Comparison of ENCODE assay signal across 1 cellular context in the genomic region with DNA sequence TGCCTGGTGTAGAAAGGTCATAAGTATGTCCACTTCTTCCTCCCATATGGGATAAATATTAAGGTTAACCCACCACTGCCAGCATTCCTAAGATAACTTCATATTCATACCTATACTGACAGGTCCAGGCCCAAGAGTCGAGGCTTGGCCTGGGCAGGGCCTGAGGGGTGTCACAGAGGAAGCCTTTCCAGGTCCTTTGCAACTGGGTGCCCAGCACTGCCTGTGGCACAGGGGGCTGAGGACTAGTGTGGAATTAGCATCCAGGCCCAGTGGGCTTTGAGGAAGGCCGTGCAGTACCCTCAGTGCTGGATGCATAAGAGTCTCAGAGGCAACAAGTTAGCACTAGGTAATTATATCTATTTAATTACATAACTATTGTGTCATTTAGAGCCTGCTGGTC.
TF ChIP-seq lines count a peak whose summit lies in the region.

No MANE protein-coding gene starts in this region.

TF ChIP-seq in H1, 55 proteins besides CTCF, POLR2A, EP300 and RAD21:
- no peak for TF ChIP-seq CHD1 (IDR thresholded peaks at IDR 0.05; ENCODE audit: low read depth, low read length)
- TF ChIP-seq TBP (IDR thresholded peaks at IDR 0.05; ENCODE audit: low read depth, low read length) = no peak
- TF ChIP-seq ATF2 (IDR thresholded peaks at IDR 0.05; ENCODE audit: low read length) = no peak
- TF ChIP-seq SIN3A (conservative IDR thresholded peaks at IDR 0.05 in 1 of 2, IDR thresholded peaks at IDR 0.05 in 1 of 2; ENCODE audit: low read depth in 1 of 2, low read length in 2 of 2) = no peak
- TF ChIP-seq CBX5 (IDR thresholded peaks at IDR 0.05; ENCODE audit: low read depth, low read length) = no peak
- no peak for TF ChIP-seq HDAC6 (IDR thresholded peaks at IDR 0.05; ENCODE audit: low read depth, low read length)
- TF ChIP-seq NANOG (IDR thresholded peaks at IDR 0.05; ENCODE audit: insufficient read depth, low read depth, low read length, poor library complexity, severe bottlenecking) = no peak
- TF ChIP-seq EZH2 (IDR thresholded peaks at IDR 0.05; ENCODE audit: low read depth, low read length, severe bottlenecking) = no peak
- TF ChIP-seq SIX5 (IDR thresholded peaks at IDR 0.05; ENCODE audit: low read depth, low read length) = no peak
- no peak for TF ChIP-seq KDM5A (IDR thresholded peaks at IDR 0.05; ENCODE audit: low read length)
- no peak for TF ChIP-seq CHD2 (IDR thresholded peaks at IDR 0.05; ENCODE audit: low read length)
- no peak for TF ChIP-seq ZNF274 (IDR thresholded peaks at IDR 0.05; ENCODE audit: borderline replicate concordance, extremely low read depth, low read length)
- no peak for TF ChIP-seq EGR1 (IDR thresholded peaks at IDR 0.05; ENCODE audit: borderline replicate concordance, low read depth, low read length)
